9 cellular contexts compared by ENCODE assay signal in the genomic region with DNA sequence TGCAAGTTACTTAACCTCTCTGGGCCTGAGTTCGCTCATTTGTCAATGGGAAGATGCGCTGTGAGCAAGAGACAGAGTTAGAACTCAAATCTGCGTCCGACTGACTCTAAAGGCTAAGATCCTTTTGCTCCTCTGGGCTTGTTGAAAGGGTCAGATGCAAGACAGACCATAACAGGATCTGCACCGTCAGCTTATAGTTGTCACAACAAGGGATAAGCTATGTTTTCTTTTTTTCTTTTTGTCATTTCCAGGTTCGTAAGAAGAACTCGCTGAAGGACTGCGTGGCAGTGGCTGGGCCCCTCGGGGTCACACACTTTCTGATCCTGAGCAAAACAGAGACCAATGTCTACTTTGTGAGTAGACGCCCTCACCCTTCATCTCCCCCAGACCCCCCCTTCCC. TPM values are rescaled to one million over a fixed set of nuclear protein-coding genes. Genes with fewer than 3 reads are reported as not detected.
DNase-seq lines count a peak whose midpoint lies in the region; ATAC-seq, FAIRE-seq and TF ChIP-seq lines count a peak whose summit lies in the region.
"Had no signal": no experiment of that assay in that cellular context is flagged by ENCODE, and none has a peak within 500 bp of the region (broad histone marks: within the 10 kb centered on the region; RNA-seq: fewer than 3 reads in every experiment).

No MANE protein-coding gene starts in this region.

- H3K4me3 ChIP-seq in iPS-20b (ENCODE audit: low read length) (peak overlapping the region; percentile 98), subcutaneous abdominal adipose tissue (ENCODE audit: low read depth in 1 of 5, low read length in 5 of 5) (peak overlapping the region; percentile 71 to 89 (median 77))

- no peaks in the 10 kb centered on the region for H3K9me3 Mint-ChIP-seq in activated CD4-positive, alpha-beta T cell treated with anti-CD3 and anti-CD28 coated beads, Interleukin-2, amount 10 ng/mL, durations not matched to agents 24 days and 14 days
- no peaks in the 10 kb centered on the region for H3K9me3 Mint-ChIP-seq in activated T-helper 17 cell treated with anti-CD3 and anti-CD28 coated beads, Interleukin-2, amount 50 U/mL, for 72 hours

- H3K36me3 ChIP-seq in iPS-20b (ENCODE audit: insufficient read depth, low read depth, low read length) (peaks cover 46% of the 10 kb centered on the region), subcutaneous abdominal adipose tissue (ENCODE audit: control insufficient read depth in 5 of 5, insufficient read depth in 5 of 5, low read length in 5 of 5) (peaks cover 0 to 42% (median 39%) of the 10 kb centered on the region in 5 donors)

- TF ChIP-seq POLR2A in GM12892 (IDR thresholded peaks at IDR 0.05; ENCODE audit: low read depth, low read length), result no peak

- peak overlapping the region; percentile 96; the same call in 1 of the 2 replicates for H3K9ac ChIP-seq in iPS-20b (ENCODE audit: low read depth, low read length)
- H3K9ac ChIP-seq in subcutaneous abdominal adipose tissue (ENCODE audit: low read length in 5 of 5), result peak overlapping the region in 4 of 5 donors; percentile 73 to 88 (median 82)

- intact Hi-C loops in activated CD4-positive, alpha-beta T cell treated with anti-CD3 and anti-CD28 coated beads, Interleukin-2, amount 10 ng/mL, durations not matched to agents 24 days and 14 days (cut with micrococcal nuclease), result loop anchor here (5.0 to 10.0 kb wide), 4 partner anchors 145 to 988 kb away; partner anchors contain the start of genes CDC37, CDKN2D, KRI1 and MRPL4

- H3K27ac Mint-ChIP-seq in activated CD4-positive, alpha-beta T cell treated with anti-CD3 and anti-CD28 coated beads, Interleukin-2, amount 10 ng/mL, durations not matched to agents 24 days and 14 days, result peak overlapping the region; percentile 100
- H3K27ac Mint-ChIP-seq in activated T-helper 17 cell treated with anti-CD3 and anti-CD28 coated beads, Interleukin-2, amount 50 U/mL, for 72 hours, result peak overlapping the region; percentile 97

- H3K27ac ChIP-seq in iPS-20b (ENCODE audit: low read length) (no peak overlapping the region), subcutaneous abdominal adipose tissue (ENCODE audit: low read depth, low read length) (peak overlapping the region; percentile 46)

- no peak for FAIRE-seq in GM12892 (lab: Jason Lieb, UNC)

- H3K4me1 Mint-ChIP-seq in activated CD4-positive, alpha-beta T cell treated with anti-CD3 and anti-CD28 coated beads, Interleukin-2, amount 10 ng/mL, durations not matched to agents 24 days and 14 days, result peaks cover 66% of the 10 kb centered on the region
- H3K4me1 Mint-ChIP-seq in activated T-helper 17 cell treated with anti-CD3 and anti-CD28 coated beads, Interleukin-2, amount 50 U/mL, for 72 hours, result peaks cover 44% of the 10 kb centered on the region

- no peak for DNase-seq in activated CD4-positive, alpha-beta T cell treated with anti-CD3 and anti-CD28 coated beads, Interleukin-2, amount 10 ng/mL, durations not matched to agents 24 days and 14 days
- DNase-seq in activated CD4-positive, alpha-beta T cell treated with anti-CD3 and anti-CD28 coated beads for 48 hours, result no peak
- no peak for DNase-seq in GM12892 (ENCODE audit: insufficient read length)
- DNase-seq: hypothalamus had no signal

- no peak for ATAC-seq in activated T-helper 17 cell treated with anti-CD3 and anti-CD28 coated beads, Interleukin-2, amount 50 U/mL, for 72 hours (replicated peaks)
- no peak for ATAC-seq in GM21717 (IDR thresholded peaks at IDR 0.05; ENCODE audit: unreplicated experiment)
- no peak for ATAC-seq in GM18870 (IDR thresholded peaks at IDR 0.05; ENCODE audit: unreplicated experiment)

- no peaks in the 10 kb centered on the region; the same call in 1 of the 2 replicates for H3K4me1 ChIP-seq in iPS-20b (ENCODE audit: insufficient read depth, low read length)
- H3K4me1 ChIP-seq in subcutaneous abdominal adipose tissue (ENCODE audit: control insufficient read depth in 5 of 5, insufficient read depth in 5 of 5, low read length in 5 of 5), result peaks cover 3 to 25% (median 18%) of the 10 kb centered on the region in 5 donors

- peaks cover 49% of the 10 kb centered on the region for H3K36me3 Mint-ChIP-seq in activated CD4-positive, alpha-beta T cell treated with anti-CD3 and anti-CD28 coated beads, Interleukin-2, amount 10 ng/mL, durations not matched to agents 24 days and 14 days (ENCODE audit: low read depth)
- H3K36me3 Mint-ChIP-seq in activated T-helper 17 cell treated with anti-CD3 and anti-CD28 coated beads, Interleukin-2, amount 50 U/mL, for 72 hours (ENCODE audit: low read depth), result peaks cover 87% of the 10 kb centered on the region

- H3K27me3 Mint-ChIP-seq in activated CD4-positive, alpha-beta T cell treated with anti-CD3 and anti-CD28 coated beads, Interleukin-2, amount 10 ng/mL, durations not matched to agents 24 days and 14 days, result peaks cover 1% of the 10 kb centered on the region
- H3K27me3 Mint-ChIP-seq in activated T-helper 17 cell treated with anti-CD3 and anti-CD28 coated beads, Interleukin-2, amount 50 U/mL, for 72 hours, result no peaks in the 10 kb centered on the region

- H3K9me3 ChIP-seq in iPS-20b (ENCODE audit: insufficient read depth, low read depth, low read length), result no peaks in the 10 kb centered on the region
- H3K9me3 ChIP-seq in subcutaneous abdominal adipose tissue (ENCODE audit: control insufficient read depth in 5 of 5, low read length in 5 of 5), result no peaks in the 10 kb centered on the region

- H3K27me3 ChIP-seq in iPS-20b (ENCODE audit: insufficient read depth, low read length) (no peaks in the 10 kb centered on the region), subcutaneous abdominal adipose tissue (ENCODE audit: control insufficient read depth in 5 of 5, insufficient read depth in 4 of 5, low read length in 5 of 5) (no peaks in the 10 kb centered on the region)

- H3K4me3 Mint-ChIP-seq in activated CD4-positive, alpha-beta T cell treated with anti-CD3 and anti-CD28 coated beads, Interleukin-2, amount 10 ng/mL, durations not matched to agents 24 days and 14 days, result peak overlapping the region; percentile 85
- H3K4me3 Mint-ChIP-seq in activated T-helper 17 cell treated with anti-CD3 and anti-CD28 coated beads, Interleukin-2, amount 50 U/mL, for 72 hours, result peak overlapping the region; percentile 99

RNA-seq across cellular contexts. Expression of gene PPAN, which starts 1.1 kb away (rescaled TPM):
- total RNA-seq in activated CD4-positive, alpha-beta T cell treated with anti-CD3 and anti-CD28 coated beads, Interleukin-2, amount 10 ng/mL, durations not matched to agents 24 days and 14 days, result 222 and 232 TPM in 2 replicates
- total RNA-seq in activated T-helper 17 cell treated with anti-CD3 and anti-CD28 coated beads, Interleukin-2, amount 50 U/mL, for 72 hours, result 100 to 1,000 TPM; 205 to 372 TPM
- polyA plus RNA-seq in GM12892 (2012; ENCODE audit: missing spikeins), result 61.1 TPM

RNA-seq across cellular contexts. Expression of gene P2RY11, which starts 4.2 kb away (rescaled TPM):
- 61.1 and 62.5 TPM in 2 replicates for total RNA-seq in activated CD4-positive, alpha-beta T cell treated with anti-CD3 and anti-CD28 coated beads, Interleukin-2, amount 10 ng/mL, durations not matched to agents 24 days and 14 days
- 100 to 1,000 TPM; 114 to 237 TPM for total RNA-seq in activated T-helper 17 cell treated with anti-CD3 and anti-CD28 coated beads, Interleukin-2, amount 50 U/mL, for 72 hours
- 11.0 TPM for polyA plus RNA-seq in GM12892 (2012; ENCODE audit: missing spikeins)

RNA-seq across cellular contexts. Expression of gene ANGPTL6, which starts 4.8 kb away (rescaled TPM):
- total RNA-seq in activated CD4-positive, alpha-beta T cell treated with anti-CD3 and anti-CD28 coated beads, Interleukin-2, amount 10 ng/mL, durations not matched to agents 24 days and 14 days, result 9.9 and 11.4 TPM in 2 replicates
- total RNA-seq in activated T-helper 17 cell treated with anti-CD3 and anti-CD28 coated beads, Interleukin-2, amount 50 U/mL, for 72 hours, result 10 to 100 TPM in 1 of 2 donors, 1 to 10 TPM in 1; 5.7 to 47.0 TPM
- polyA plus RNA-seq in GM12892 (2012; ENCODE audit: missing spikeins), result 16.8 TPM

RNA-seq across cellular contexts. Expression of gene EIF3G, which starts 12.4 kb away (rescaled TPM):
- total RNA-seq in activated CD4-positive, alpha-beta T cell treated with anti-CD3 and anti-CD28 coated beads, Interleukin-2, amount 10 ng/mL, durations not matched to agents 24 days and 14 days, result 335 and 341 TPM in 2 replicates
- total RNA-seq in activated T-helper 17 cell treated with anti-CD3 and anti-CD28 coated beads, Interleukin-2, amount 50 U/mL, for 72 hours, result 100 to 1,000 TPM; 174 to 235 TPM
- 129 TPM for polyA plus RNA-seq in GM12892 (2012; ENCODE audit: missing spikeins)

RNA-seq across cellular contexts. Expression of gene SHFL, which starts 21.1 kb away (rescaled TPM):
- total RNA-seq in activated CD4-positive, alpha-beta T cell treated with anti-CD3 and anti-CD28 coated beads, Interleukin-2, amount 10 ng/mL, durations not matched to agents 24 days and 14 days, result 56.0 and 60.5 TPM in 2 replicates
- 10 to 100 TPM; 52.5 to 65.0 TPM for total RNA-seq in activated T-helper 17 cell treated with anti-CD3 and anti-CD28 coated beads, Interleukin-2, amount 50 U/mL, for 72 hours
- 58.7 TPM for polyA plus RNA-seq in GM12892 (2012; ENCODE audit: missing spikeins)
